8 cellular contexts compared by ENCODE assay signal in the genomic region with DNA sequence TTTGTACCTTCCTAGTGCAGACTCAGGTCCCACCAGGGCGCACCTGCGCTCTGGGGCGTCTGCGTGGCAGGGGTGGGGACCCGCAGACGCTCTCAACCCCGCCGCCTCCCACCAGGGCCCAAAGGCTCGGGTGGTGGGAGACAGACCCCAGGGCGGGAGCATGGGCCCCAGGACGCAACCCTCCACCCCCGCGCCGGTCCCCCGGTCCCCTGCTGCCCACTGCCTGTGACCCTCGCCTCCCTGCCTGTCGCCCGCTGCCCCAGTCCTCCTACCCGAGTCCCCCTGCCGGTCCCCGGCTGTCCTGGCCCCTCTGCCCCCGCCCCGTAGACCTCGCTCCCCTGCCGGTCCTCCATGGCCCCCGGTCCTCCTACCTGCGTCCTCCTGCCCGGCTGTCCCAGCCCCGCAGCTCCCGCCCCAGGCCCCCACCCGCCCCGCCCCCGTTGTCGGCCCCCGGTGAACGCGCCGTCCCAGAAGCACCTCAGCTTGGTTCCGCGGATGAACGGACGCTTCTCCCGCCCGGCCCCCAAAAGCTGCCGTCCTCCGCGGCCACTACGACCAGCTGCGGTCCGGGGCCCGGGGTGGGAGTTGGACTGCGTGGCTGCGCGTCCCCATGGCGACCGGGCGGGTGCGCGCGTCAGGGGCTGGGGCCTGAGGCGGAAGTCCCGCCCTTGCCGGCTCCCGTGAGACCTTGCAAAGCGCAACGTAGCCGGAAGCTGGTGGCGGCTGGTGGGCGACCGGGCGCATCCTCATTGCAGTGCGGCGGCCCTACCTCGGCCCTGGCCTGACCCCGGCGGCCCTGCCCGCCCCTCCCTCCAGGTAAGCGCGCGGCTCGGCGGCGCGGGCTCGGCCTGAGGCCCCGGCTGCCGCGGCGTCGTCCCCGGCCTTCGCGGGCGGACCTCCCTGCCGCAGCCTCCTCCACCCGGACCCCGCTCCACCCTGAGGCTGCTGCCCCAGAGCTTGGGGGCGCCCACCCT. TPM values are rescaled to one million over a fixed set of nuclear protein-coding genes. Genes with fewer than 3 reads are reported as not detected.
DNase-seq lines count a peak whose midpoint lies in the region; ATAC-seq, FAIRE-seq and TF ChIP-seq lines count a peak whose summit lies in the region.

ARFGAP1 (plus strand) TSS at position 709 of the 974 bp plus-strand sequence. CDS start 2,768 bp downstream, outside the sequence.

- H3K4me3 ChIP-seq in WI38 (ENCODE audit: low read depth, low read length), result peak within 1 kb of the TSS; percentile 97
- peak within 1 kb of the TSS; percentile 72 for H3K4me3 ChIP-seq in bronchial epithelial cell (ENCODE audit: low read depth, low read length)

- H3K27me3 ChIP-seq in bronchial epithelial cell (ENCODE audit: control insufficient read depth, insufficient read depth, low read length), result peaks cover 1% of the 10 kb centered on the region

- H3K4me1 Mint-ChIP-seq in immature natural killer cell, result peaks cover 30 to 32% of the 10 kb centered on the region in 2 donors

- TF ChIP-seq CTCF in WI38 (IDR thresholded peaks at IDR 0.05; ENCODE audit: low read depth, low read length) (no peak), bronchial epithelial cell (IDR thresholded peaks at IDR 0.05; ENCODE audit: insufficient read depth, low read length, severe bottlenecking) (no peak)

- peak; percentile 78 for ATAC-seq in GM18861 (IDR thresholded peaks at IDR 0.05; ENCODE audit: unreplicated experiment)
- ATAC-seq in HG03108 (IDR thresholded peaks at IDR 0.05; ENCODE audit: unreplicated experiment), result peak; percentile 92

- peak; percentile 75 for DNase-seq in A172 (ENCODE audit: low spot score)
- peak; percentile 91 for DNase-seq in NCI-H2196 (lab: John Stamatoyannopoulos, UW; ENCODE audit: unreplicated experiment)
- DNase-seq in bronchial epithelial cell (ENCODE audit: low read depth), result peak; percentile 71
- peak; percentile 86 to 89 (median 88) for DNase-seq in immature natural killer cell
- peak; percentile 50 for DNase-seq in smooth muscle cell of the brain vasculature (ENCODE audit: low read depth, low spot score)

- H3K27me3 Mint-ChIP-seq in immature natural killer cell (ENCODE audit: low read depth in 3 of 3), result peaks cover 2 to 6% (median 2%) of the 10 kb centered on the region in 3 donors

- peak within 1 kb of the TSS; percentile 81 to 91 (median 89) for H3K4me3 Mint-ChIP-seq in immature natural killer cell

- peak within 1 kb of the TSS; percentile 77 to 92 (median 86) for H3K27ac Mint-ChIP-seq in immature natural killer cell

- peaks cover 9% of the 10 kb centered on the region for H3K36me3 ChIP-seq in bronchial epithelial cell (ENCODE audit: control insufficient read depth, insufficient read depth, low read length)

- H3K36me3 Mint-ChIP-seq in immature natural killer cell, result peaks cover 0 to 2% (median 0%) of the 10 kb centered on the region in 3 donors

- no peak for FAIRE-seq in bronchial epithelial cell (lab: Jason Lieb, UNC)

- peaks cover 0 to 2% (median 0%) of the 10 kb centered on the region in 6 donors for H3K9me3 Mint-ChIP-seq in immature natural killer cell

RNA-seq across cellular contexts. Expression of gene ARFGAP1, which starts in this region (rescaled TPM):
- 64.4 and 65.8 TPM in 2 replicates for total RNA-seq in A172 (2014; rRNA removed; shearing (Covaris generic))
- 48.8 and 49.2 TPM in 2 replicates for total RNA-seq in bronchial epithelial cell
- polyA plus RNA-seq in immature natural killer cell, result 10 to 100 TPM in 2 of 3 donors, 1 to 10 TPM in 1; 8.8 to 20.9 (median 16.5) TPM

Comparison
In these comparisons a context has a peak if more than half of its experiments do, and no peak if none do; other contexts are left out.
1. Peak in every context shown above with its lines: DNase-seq, ATAC-seq and H3K4me3 ChIP-seq.